ENCODE assay signal across 8 cellular contexts in the genomic region with DNA sequence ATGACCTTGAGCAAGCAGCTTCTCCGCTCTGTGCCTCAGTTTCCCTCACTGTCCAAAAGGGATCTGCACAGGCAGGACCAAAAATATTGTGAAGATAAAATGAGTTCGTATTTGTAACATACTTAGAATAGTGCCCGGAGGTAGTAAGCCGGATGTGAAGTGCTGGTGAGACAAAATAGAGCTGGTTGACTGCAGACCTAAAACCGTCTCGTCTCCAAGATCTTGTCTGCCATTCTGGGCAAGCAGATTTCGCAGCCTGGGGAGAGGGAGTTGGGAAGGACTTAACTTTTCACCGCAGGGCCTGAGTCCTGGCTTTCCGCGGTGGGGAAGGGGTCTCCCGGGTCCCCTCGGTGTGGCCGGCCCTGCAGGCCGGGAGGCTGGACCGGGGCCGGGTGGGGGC. TPM values are rescaled to one million over a fixed set of nuclear protein-coding genes. Genes with fewer than 3 reads are reported as not detected.
DNase-seq lines count a peak whose midpoint lies in the region; ATAC-seq and TF ChIP-seq lines count a peak whose summit lies in the region.

No MANE protein-coding gene starts in this region.

- TF ChIP-seq POLR2A in stomach (IDR thresholded peaks at IDR 0.05): no peak
- no peak for TF ChIP-seq POLR2A in adrenal gland (IDR thresholded peaks at IDR 0.05)

- TF ChIP-seq CTCF in activated B cell treated with CpG ODN at 0.5 μM for 24 hours (IDR thresholded peaks at IDR 0.05) (no peak), stomach (IDR thresholded peaks at IDR 0.05) (no peak), adrenal gland (IDR thresholded peaks at IDR 0.05) (no peak)

- intact Hi-C loops in activated B cell treated with CpG ODN at 0.5 μM for 24 hours (cut with micrococcal nuclease): no loop called here
- intact Hi-C loops in stomach (cut with DNase I; ENCODE audit: low total_unique reads): no loop called here
- intact Hi-C loops in adrenal gland (cut with DNase I): no loop called here

- no peak for TF ChIP-seq EP300 in stomach (IDR thresholded peaks at IDR 0.05)

- H3K4me1 ChIP-seq in stomach (peaks cover 38 to 46% (median 45%) of the 10 kb centered on the region in 4 donors), adrenal gland (replicated peaks in 1 of 2) (peaks cover 10 to 30% of the 10 kb centered on the region in 2 donors)

- H3K9me3 ChIP-seq in iPS-18c (ENCODE audit: control insufficient read depth, insufficient read depth, low read length): no peaks in the 10 kb centered on the region
- H3K9me3 ChIP-seq in stomach: no peaks in the 10 kb centered on the region
- H3K9me3 ChIP-seq in adrenal gland (replicated peaks in 1 of 3): no peaks in the 10 kb centered on the region

- ATAC-seq in activated B cell treated with CpG ODN at 0.5 μM for 24 hours (ENCODE audit: low read depth): no peak

- CTCF ChIA-PET in activated CD4-positive, alpha-beta T cell treated with anti-CD3 and anti-CD28 coated beads, Interleukin-2, amount 10 ng/mL, durations not matched to agents 7 days and 5 days (lab: Charles Lee): interaction anchor here (0.7 to 1.2 kb wide), 3 partner anchors 11 to 28 kb away, joined by 3 to 4 read pairs (median 4); no protein-coding TSS in a partner anchor
- CTCF ChIA-PET in activated B cell treated with CpG ODN at 0.5 μM for 24 hours (lab: Charles Lee): interaction anchor here (2.2 kb wide), 1 partner anchor 28 kb away, joined by 10 read pairs; no protein-coding TSS in a partner anchor

- peaks cover 16% of the 10 kb centered on the region for H3K4me1 Mint-ChIP-seq in activated CD4-positive, alpha-beta T cell treated with anti-CD3 and anti-CD28 coated beads, Interleukin-2, amount 10 ng/mL, durations not matched to agents 7 days and 5 days
- H3K4me1 Mint-ChIP-seq in activated B cell treated with CpG ODN at 0.5 μM for 24 hours: peaks cover 24% of the 10 kb centered on the region

- peak overlapping the region in 2 of 5 donors; percentile 3 to 58 for H3K27ac ChIP-seq in stomach
- no peak overlapping the region for H3K27ac ChIP-seq in adrenal gland

- peaks cover 8% of the 10 kb centered on the region for H3K27me3 Mint-ChIP-seq in activated CD4-positive, alpha-beta T cell treated with anti-CD3 and anti-CD28 coated beads, Interleukin-2, amount 10 ng/mL, durations not matched to agents 7 days and 5 days
- peaks cover 1% of the 10 kb centered on the region for H3K27me3 Mint-ChIP-seq in activated B cell treated with CpG ODN at 0.5 μM for 24 hours

- peak; percentile 31 for DNase-seq in activated CD4-positive, alpha-beta T cell treated with anti-CD3 and anti-CD28 coated beads, Interleukin-2, amount 10 ng/mL, durations not matched to agents 7 days and 5 days
- no peak for DNase-seq in activated CD4-positive, alpha-beta T cell treated with anti-CD3 and anti-CD28 coated beads for 48 hours
- DNase-seq in activated B cell treated with CpG ODN at 0.5 μM for 24 hours (no peak), stomach (no peak), adrenal gland (no peak), NCI-H2029 (lab: John Stamatoyannopoulos, UW) (no peak), foreskin melanocyte (no peak)

- H3K36me3 ChIP-seq in stomach (no peaks in the 10 kb centered on the region), adrenal gland (replicated peaks in 1 of 2) (no peaks in the 10 kb centered on the region)

- H3K27ac Mint-ChIP-seq in activated CD4-positive, alpha-beta T cell treated with anti-CD3 and anti-CD28 coated beads, Interleukin-2, amount 10 ng/mL, durations not matched to agents 7 days and 5 days: peak overlapping the region; percentile 55
- H3K27ac Mint-ChIP-seq in activated B cell treated with CpG ODN at 0.5 μM for 24 hours: peak overlapping the region; percentile 25

- 8 to 21% (median 14%) methylated on average over 8 to 16 of the region's 16 CpGs for WGBS in stomach, 5 donors
- WGBS in adrenal gland, 4 donors: 8 to 16% (median 10%) methylated on average over 7 to 16 of the region's 16 CpGs

- no peaks in the 10 kb centered on the region for H3K36me3 Mint-ChIP-seq in activated CD4-positive, alpha-beta T cell treated with anti-CD3 and anti-CD28 coated beads, Interleukin-2, amount 10 ng/mL, durations not matched to agents 7 days and 5 days (ENCODE audit: low read depth)
- H3K36me3 Mint-ChIP-seq in activated B cell treated with CpG ODN at 0.5 μM for 24 hours (ENCODE audit: low read depth): no peaks in the 10 kb centered on the region

- peak overlapping the region; percentile 32 for H3K4me3 Mint-ChIP-seq in activated CD4-positive, alpha-beta T cell treated with anti-CD3 and anti-CD28 coated beads, Interleukin-2, amount 10 ng/mL, durations not matched to agents 7 days and 5 days
- peak overlapping the region; percentile 30 for H3K4me3 Mint-ChIP-seq in activated B cell treated with CpG ODN at 0.5 μM for 24 hours

- H3K4me3 ChIP-seq in iPS-18c (ENCODE audit: insufficient read depth, low read depth, low read length) (peak overlapping the region; percentile 38; the same call in 1 of the 2 replicates), stomach (peak overlapping the region; percentile 36 to 39 (median 36)), adrenal gland (peak overlapping the region in 1 of 4 donors; percentile 42)

- H3K9me3 Mint-ChIP-seq in activated CD4-positive, alpha-beta T cell treated with anti-CD3 and anti-CD28 coated beads, Interleukin-2, amount 10 ng/mL, durations not matched to agents 7 days and 5 days: no peaks in the 10 kb centered on the region
- H3K9me3 Mint-ChIP-seq in activated B cell treated with CpG ODN at 0.5 μM for 24 hours: no peaks in the 10 kb centered on the region

- POLR2A ChIA-PET in activated CD4-positive, alpha-beta T cell treated with anti-CD3 and anti-CD28 coated beads, Interleukin-2, amount 10 ng/mL, durations not matched to agents 7 days and 5 days (lab: Charles Lee): no interaction called here
- POLR2A ChIA-PET in activated B cell treated with CpG ODN at 0.5 μM for 24 hours (lab: Charles Lee): interaction anchor here (0.5 to 6.2 kb wide), 5 partner anchors 12 to 126 kb away, joined by 5 to 61 read pairs (median 7); partner anchors contain the start of genes CCDC9 and ZC3H4

- H3K27me3 ChIP-seq in stomach (peaks cover 0 to 32% (median 17%) of the 10 kb centered on the region in 3 donors), adrenal gland (peaks cover 8% of the 10 kb centered on the region)

RNA-seq across cellular contexts. Expression of gene BBC3, which starts 8.2 kb away (rescaled TPM):
- 10 to 100 TPM; 12.8 to 19.0 TPM for total RNA-seq in activated CD4-positive, alpha-beta T cell treated with anti-CD3 and anti-CD28 coated beads, Interleukin-2, amount 10 ng/mL, durations not matched to agents 7 days and 5 days
- 7.0 and 11.5 TPM in 2 replicates for total RNA-seq in activated B cell treated with CpG ODN at 0.5 μM for 24 hours
- 10 to 100 TPM in 4 of 5 donors, 1 to 10 TPM in 1; 2.9 to 69.2 (median 17.0) TPM for total RNA-seq in stomach
- 1 to 10 TPM; 6.0 to 9.8 (median 8.7) TPM for polyA plus RNA-seq in stomach
- 10 to 100 TPM in 4 of 8 donors, 1 to 10 TPM in 4; 1.7 to 17.9 (median 10.1) TPM for total RNA-seq in adrenal gland
- 1 to 10 TPM in 2 of 3 donors, under 1 TPM in 1; 0.27 to 8.4 (median 4.4) TPM for polyA plus RNA-seq in adrenal gland

RNA-seq across cellular contexts. Expression of gene CCDC9, which starts 17.2 kb away (rescaled TPM):
- 10 to 100 TPM; 20.4 to 24.1 TPM for total RNA-seq in activated CD4-positive, alpha-beta T cell treated with anti-CD3 and anti-CD28 coated beads, Interleukin-2, amount 10 ng/mL, durations not matched to agents 7 days and 5 days
- total RNA-seq in activated B cell treated with CpG ODN at 0.5 μM for 24 hours: 43.7 and 47.1 TPM in 2 replicates
- total RNA-seq in stomach: 10 to 100 TPM; 16.1 to 62.4 (median 21.7) TPM
- polyA plus RNA-seq in stomach: 10 to 100 TPM; 14.3 to 35.1 (median 20.9) TPM
- 10 to 100 TPM; 12.8 to 52.9 (median 32.5) TPM for total RNA-seq in adrenal gland
- polyA plus RNA-seq in adrenal gland: 10 to 100 TPM; 23.2 to 86.5 (median 31.8) TPM

RNA-seq across cellular contexts. Expression of gene INAFM1, which starts 35.5 kb away (rescaled TPM):
- 10 to 100 TPM; 12.8 to 14.9 TPM for total RNA-seq in activated CD4-positive, alpha-beta T cell treated with anti-CD3 and anti-CD28 coated beads, Interleukin-2, amount 10 ng/mL, durations not matched to agents 7 days and 5 days
- 9.8 and 11.8 TPM in 2 replicates for total RNA-seq in activated B cell treated with CpG ODN at 0.5 μM for 24 hours
- 1 to 10 TPM in 4 of 5 donors, not detected in 1; 1.8 to 7.7 (median 4.5) TPM for total RNA-seq in stomach
- 10 to 100 TPM; 14.1 to 48.0 (median 18.7) TPM for polyA plus RNA-seq in stomach
- total RNA-seq in adrenal gland: 100 to 1,000 TPM in 1 of 8 donors, 10 to 100 TPM in 7; 18.1 to 183 (median 66.7) TPM
- polyA plus RNA-seq in adrenal gland: 100 to 1,000 TPM in 1 of 3 donors, 10 to 100 TPM in 1, 1 to 10 TPM in 1; 7.8 to 144 (median 62.0) TPM
